In the genomic region with DNA sequence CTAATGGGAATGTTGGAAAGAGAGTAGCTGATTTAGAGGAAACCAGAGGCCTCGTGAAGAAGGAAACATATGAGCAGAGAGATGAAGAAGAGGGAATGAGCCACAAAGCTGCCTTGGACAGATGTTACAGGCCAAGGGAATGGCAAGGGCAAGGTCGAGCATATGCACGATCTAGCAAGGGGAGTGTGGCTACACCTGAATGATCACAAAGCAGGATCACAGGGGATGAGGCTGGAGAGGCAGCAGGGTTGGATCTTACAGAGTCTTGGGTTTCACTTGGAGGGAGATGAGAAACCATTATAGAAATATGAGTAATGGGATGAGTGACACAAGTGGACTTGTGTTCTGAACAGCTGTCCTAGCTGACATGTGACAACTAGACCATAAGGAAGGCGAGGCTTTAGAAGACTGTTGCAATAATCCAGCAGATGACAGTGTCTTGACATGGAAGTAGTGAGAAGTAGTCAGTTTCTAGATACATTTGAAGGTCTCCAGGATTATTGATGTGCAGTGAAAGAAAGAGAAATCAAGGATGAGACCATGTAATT, we compare ENCODE assay signal across 21 cellular contexts.
"Had no signal": no experiment of that assay in that cellular context is flagged by ENCODE, and none has a peak within 500 bp of the region (broad histone marks: within the 10 kb centered on the region; RNA-seq: fewer than 3 reads in every experiment).

No MANE protein-coding gene starts in this region.

- H3K4me1 ChIP-seq: body of pancreas, colonic mucosa, lower lobe of right lung, pancreas, sigmoid colon, stomach, vagina had no signal

- H3K27me3 ChIP-seq: body of pancreas, colonic mucosa, pancreas, sigmoid colon, stomach, vagina had no signal

- ATAC-seq: activated CD8-positive, alpha-beta T cell treated with anti-CD3 and anti-CD28 coated beads, Interleukin-2, amount 10 ng/mL, durations not matched to agents 7 days and 5 days; activated T-cell treated with anti-CD3 and anti-CD28 coated beads, Interleukin-2, amount 50 U/mL, for 72 hours; body of pancreas; pancreas had no signal

- H3K27ac ChIP-seq: body of pancreas, colonic mucosa, lower lobe of right lung, pancreas, sigmoid colon, stomach, vagina had no signal

- H3K9me3 ChIP-seq: body of pancreas, colonic mucosa, lower lobe of right lung, pancreas, sigmoid colon, stomach, vagina had no signal

- H3K36me3 ChIP-seq: colonic mucosa, lower lobe of right lung, pancreas, sigmoid colon, stomach, vagina had no signal

- H3K4me3 ChIP-seq: body of pancreas, colonic mucosa, lower lobe of right lung, pancreas, sigmoid colon, stomach, vagina had no signal

- DNase-seq: activated CD4-positive, alpha-beta T cell treated with anti-CD3 and anti-CD28 coated beads, Interleukin-2, amount 10 ng/mL, durations not matched to agents 24 days and 14 days; activated CD4-positive, CD25-positive, alpha-beta regulatory T cell; activated CD8-positive, alpha-beta memory T cell treated with anti-CD3 and anti-CD28 coated beads, Interleukin-2, amount 50 U/mL, for 4 hours; activated CD8-positive, alpha-beta T cell treated with anti-CD3 and anti-CD28 coated beads, Interleukin-2, amount 10 ng/mL, durations not matched to agents 7 days and 5 days; activated gamma-delta T cell; activated T-cell treated with anti-CD3 and anti-CD28 coated beads, Interleukin-2, amount 50 U/mL, for 72 hours; amygdala; body of pancreas; central memory CD4-positive, alpha-beta T cell; colonic mucosa; foreskin fibroblast; kidney glomerular epithelial cell; lower lobe of right lung; midbrain; naive B cell; pancreas; sigmoid colon; stimulated activated CD4-positive, alpha-beta T cell treated with anti-CD3 and anti-CD28 coated beads, Interleukin-12 subunit alpha, Interleukin-12 subunit beta, amount 100 ng/mL, for 4 hours; stimulated activated CD4-positive, alpha-beta T cell treated with anti-CD3 and anti-CD28 coated beads, Interleukin-2, amount 100 ng/mL, for 24 hours; stomach had no signal
